In genomic region chr12:30201301-30202160, GRCh38 we compare ENCODE assay signal across 15 cellular contexts.
DNase-seq lines count a peak whose midpoint lies in the region; ATAC-seq and TF ChIP-seq lines count a peak whose summit lies in the region.
"Had no signal": no experiment of that assay in that cellular context is flagged by ENCODE, and none has a peak within 500 bp of the region (broad histone marks: within the 10 kb centered on the region; RNA-seq: fewer than 3 reads in every experiment).

No MANE protein-coding gene starts in this region.

- H3K9me3 ChIP-seq in NT2/D1 (ENCODE audit: insufficient read depth, low read length) (no peaks in the 10 kb centered on the region), skeletal muscle satellite cell (replicated peaks; ENCODE audit: low read length) (no peaks in the 10 kb centered on the region)
- H3K9me3 ChIP-seq: left lung had no signal

- H3K4me1 ChIP-seq in NT2/D1 (ENCODE audit: insufficient read depth, insufficient read length) = peaks cover 4% of the 10 kb centered on the region
- peaks cover 13% of the 10 kb centered on the region for H3K4me1 ChIP-seq in skeletal muscle satellite cell (ENCODE audit: control insufficient read depth, insufficient read depth, low read length)
- H3K4me1 ChIP-seq: left lung had no signal

- H3K36me3 Mint-ChIP-seq in endothelial cell (ENCODE audit: low read depth, unreplicated experiment) (no peaks in the 10 kb centered on the region), HFFc6 (ENCODE audit: low read depth) (no peaks in the 10 kb centered on the region)
- no peaks in the 10 kb centered on the region for H3K36me3 Mint-ChIP-seq in activated naive CD8-positive, alpha-beta T cell treated with anti-CD3 and anti-CD28 coated beads for 36 hours
- H3K36me3 Mint-ChIP-seq: activated naive CD8-positive, alpha-beta T cell; CD14-positive monocyte; IgD-negative memory B cell had no signal

- H3K9me3 Mint-ChIP-seq in endothelial cell (ENCODE audit: unreplicated experiment) = no peaks in the 10 kb centered on the region
- H3K9me3 Mint-ChIP-seq in activated naive CD8-positive, alpha-beta T cell treated with anti-CD3 and anti-CD28 coated beads for 36 hours = no peaks in the 10 kb centered on the region
- peaks cover 15% of the 10 kb centered on the region for H3K9me3 Mint-ChIP-seq in HFFc6
- H3K9me3 Mint-ChIP-seq: T-helper 1 cell treated with Interleukin-12 subunit alpha and Interleukin-12 subunit beta and Interleukin-4 antibody, amounts not matched to agents 30 μg/mL and 1 μg/mL, for 36 hours had no signal

- H3K27me3 ChIP-seq in NT2/D1 (ENCODE audit: insufficient read depth, insufficient read length) (peaks cover 38% of the 10 kb centered on the region), skeletal muscle satellite cell (ENCODE audit: control insufficient read depth, insufficient read depth, low read length) (peaks cover 34% of the 10 kb centered on the region)

- H3K36me3 ChIP-seq in NT2/D1 (ENCODE audit: insufficient read depth, insufficient read length, low read length) (no peaks in the 10 kb centered on the region), skeletal muscle satellite cell (ENCODE audit: insufficient read depth, low read length) (no peaks in the 10 kb centered on the region)
- H3K36me3 ChIP-seq: left lung had no signal

- H3K4me3 Mint-ChIP-seq in endothelial cell (ENCODE audit: unreplicated experiment) = peak overlapping the region; percentile 72
- no peak overlapping the region for H3K4me3 Mint-ChIP-seq in activated naive CD8-positive, alpha-beta T cell treated with anti-CD3 and anti-CD28 coated beads for 36 hours
- no peak overlapping the region for H3K4me3 Mint-ChIP-seq in HFFc6
- H3K4me3 Mint-ChIP-seq: activated naive CD8-positive, alpha-beta T cell; IgD-negative memory B cell; T-helper 1 cell treated with Interleukin-12 subunit alpha and Interleukin-12 subunit beta and Interleukin-4 antibody, amounts not matched to agents 30 μg/mL and 1 μg/mL, for 36 hours had no signal

- H3K4me1 Mint-ChIP-seq in endothelial cell (ENCODE audit: unreplicated experiment) = no peaks in the 10 kb centered on the region
- H3K4me1 Mint-ChIP-seq in activated naive CD8-positive, alpha-beta T cell treated with anti-CD3 and anti-CD28 coated beads for 36 hours = no peaks in the 10 kb centered on the region
- no peaks in the 10 kb centered on the region for H3K4me1 Mint-ChIP-seq in HFFc6 (ENCODE audit: low read depth)
- H3K4me1 Mint-ChIP-seq: CD14-positive monocyte, IgD-negative memory B cell had no signal

- no peak overlapping the region for H3K27ac Mint-ChIP-seq in endothelial cell (ENCODE audit: unreplicated experiment)
- no peak overlapping the region for H3K27ac Mint-ChIP-seq in activated naive CD8-positive, alpha-beta T cell treated with anti-CD3 and anti-CD28 coated beads for 36 hours
- no peak overlapping the region for H3K27ac Mint-ChIP-seq in HFFc6
- H3K27ac Mint-ChIP-seq: activated naive CD8-positive, alpha-beta T cell; IgD-negative memory B cell; T-helper 1 cell treated with Interleukin-12 subunit alpha and Interleukin-12 subunit beta and Interleukin-4 antibody, amounts not matched to agents 30 μg/mL and 1 μg/mL, for 36 hours had no signal

- no peaks in the 10 kb centered on the region for H3K27me3 Mint-ChIP-seq in endothelial cell (ENCODE audit: unreplicated experiment)
- peaks cover 29% of the 10 kb centered on the region for H3K27me3 Mint-ChIP-seq in activated naive CD8-positive, alpha-beta T cell treated with anti-CD3 and anti-CD28 coated beads for 36 hours
- H3K27me3 Mint-ChIP-seq in HFFc6 (ENCODE audit: insufficient read depth) = no peaks in the 10 kb centered on the region

- DNase-seq in NT2/D1 (ENCODE audit: low read depth, low spot score) = no peak
- no peak for DNase-seq in endothelial cell (ENCODE audit: low spot score)
- peak; percentile 1 for DNase-seq in iris pigment epithelial cell (ENCODE audit: low read depth)
- DNase-seq in activated naive CD8-positive, alpha-beta T cell treated with anti-CD3 and anti-CD28 coated beads for 36 hours = no peak
- no peak for DNase-seq in HFFc6
- DNase-seq: activated CD8-positive, alpha-beta memory T cell treated with anti-CD3 and anti-CD28 coated beads for 24 hours; NCI-H1930 had no signal

- H3K4me3 ChIP-seq in NT2/D1 (ENCODE audit: insufficient read length, low read depth) (peak overlapping the region; percentile 29), skeletal muscle satellite cell (ENCODE audit: low read length) (peak overlapping the region; percentile 60)
- H3K4me3 ChIP-seq: left lung had no signal

- H3K9ac ChIP-seq in NT2/D1 (ENCODE audit: insufficient read length, low read depth) = no peak overlapping the region
- H3K9ac ChIP-seq in skeletal muscle satellite cell (ENCODE audit: low read depth, low read length) = no peak overlapping the region

- TF ChIP-seq CTCF in endothelial cell (IDR thresholded peaks at IDR 0.05; ENCODE audit: unreplicated experiment) (no peak), HFFc6 (IDR thresholded peaks at IDR 0.05) (no peak)

- ATAC-seq in GM21825 (IDR thresholded peaks at IDR 0.05; ENCODE audit: unreplicated experiment) = no peak
- no peak for ATAC-seq in GM19463 (IDR thresholded peaks at IDR 0.05; ENCODE audit: unreplicated experiment)
- ATAC-seq: left lung had no signal

- H3K4me2 ChIP-seq in skeletal muscle satellite cell (ENCODE audit: low read length) = peak overlapping the region; percentile 86
